ENCODE assay signal across 25 cellular contexts in the genomic region with DNA sequence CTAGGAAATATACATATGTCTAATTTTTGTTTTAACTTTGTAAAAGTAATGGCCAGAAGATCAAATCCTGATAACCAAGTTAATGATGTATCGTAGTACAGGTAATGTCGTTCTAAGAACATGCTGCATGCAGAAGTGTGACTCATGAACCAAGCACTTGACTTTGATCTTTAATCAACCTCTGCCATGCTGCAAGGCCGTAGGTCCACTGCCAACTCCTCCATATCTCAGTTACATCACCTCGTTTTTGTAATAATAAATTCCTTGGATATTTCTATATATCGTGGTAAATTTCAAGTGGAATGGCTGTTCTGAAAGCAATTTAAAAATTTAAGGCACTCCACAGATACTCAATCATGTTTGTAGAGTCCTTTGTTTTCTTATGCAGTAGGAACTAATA.
DNase-seq lines count a peak whose midpoint lies in the region; ATAC-seq, FAIRE-seq and TF ChIP-seq lines count a peak whose summit lies in the region.
"Had no signal": no experiment of that assay in that cellular context is flagged by ENCODE, and none has a peak within 500 bp of the region (broad histone marks: within the 10 kb centered on the region; RNA-seq: fewer than 3 reads in every experiment).

No MANE protein-coding gene starts in this region.

- no peak for ATAC-seq in SK-N-SH treated with all-trans-retinoic acid at 6 μM for 48 hours
- ATAC-seq in pancreas = no peak

- H3K9me2 ChIP-seq in SK-N-SH (no peaks in the 10 kb centered on the region), OCI-LY1 (ENCODE audit: low read depth, low read length) (no peaks in the 10 kb centered on the region)

- no peak for TF ChIP-seq EP300 in SK-N-SH (IDR thresholded peaks at IDR 0.05; ENCODE audit: borderline replicate concordance in 1 of 2, low read depth in 1 of 2, low read length in 1 of 2)

- no peak overlapping the region for H3K4me2 ChIP-seq in SK-N-SH
- H3K4me2 ChIP-seq in OCI-LY1 (ENCODE audit: low read length) = no peak overlapping the region
- H3K4me2 ChIP-seq: BLaER1 treated with 17β-estradiol and CSF1 and Interleukin-3, amounts not matched to agents 10 nM and 100 nM had no signal

- H3K27me3 ChIP-seq in SK-N-SH (ENCODE audit: insufficient read depth) = no peaks in the 10 kb centered on the region
- no peaks in the 10 kb centered on the region for H3K27me3 ChIP-seq in OCI-LY1 (ENCODE audit: insufficient read depth, low read length)
- no peaks in the 10 kb centered on the region for H3K27me3 ChIP-seq in small intestine (ENCODE audit: control insufficient read depth in 2 of 2, insufficient read depth in 2 of 2, low read length in 2 of 2)
- H3K27me3 ChIP-seq in pancreas = no peaks in the 10 kb centered on the region
- H3K27me3 ChIP-seq: BLaER1 treated with 17β-estradiol and CSF1 and Interleukin-3, amounts not matched to agents 10 nM and 100 nM had no signal

- H3K9ac ChIP-seq in SK-N-SH (no peak overlapping the region), OCI-LY1 (ENCODE audit: low read length) (no peak overlapping the region)
- H3K9ac ChIP-seq: BLaER1 treated with 17β-estradiol and CSF1 and Interleukin-3, amounts not matched to agents 10 nM and 100 nM had no signal

- H3K4me3 ChIP-seq in SK-N-SH (ENCODE audit: low read depth in 2 of 2, low read length in 1 of 2) (no peak overlapping the region), OCI-LY1 (ENCODE audit: low read depth, low read length, poor library complexity, severe bottlenecking) (no peak overlapping the region), small intestine (ENCODE audit: low read depth in 1 of 2, low read length in 2 of 2) (no peak overlapping the region), pancreas (no peak overlapping the region)
- H3K4me3 ChIP-seq: BLaER1 treated with 17β-estradiol and CSF1 and Interleukin-3, amounts not matched to agents 10 nM and 100 nM; thoracic aorta had no signal

- TF ChIP-seq CTCF in SK-N-SH (IDR thresholded peaks at IDR 0.05) = no peak
- TF ChIP-seq CTCF in OCI-LY1 (IDR thresholded peaks at IDR 0.05; ENCODE audit: low read length) = no peak
- TF ChIP-seq CTCF in pancreas (IDR thresholded peaks at IDR 0.05) = no peak

- H3K4me1 ChIP-seq in SK-N-SH (ENCODE audit: control insufficient read depth in 1 of 2, insufficient read depth in 2 of 2, low read depth in 1 of 2, low read length in 1 of 2) (no peaks in the 10 kb centered on the region), OCI-LY1 (ENCODE audit: insufficient read depth, low read length, severe bottlenecking) (no peaks in the 10 kb centered on the region), small intestine (ENCODE audit: control insufficient read depth in 2 of 2, insufficient read depth in 1 of 2, low read depth in 1 of 2, low read length in 1 of 2) (no peaks in the 10 kb centered on the region), pancreas (no peaks in the 10 kb centered on the region)
- H3K4me1 ChIP-seq: BLaER1 treated with 17β-estradiol and CSF1 and Interleukin-3, amounts not matched to agents 10 nM and 100 nM had no signal

- TF ChIP-seq RAD21 in SK-N-SH (IDR thresholded peaks at IDR 0.05; ENCODE audit: low read length) = no peak

- H3K27ac ChIP-seq in SK-N-SH (ENCODE audit: low read depth in 2 of 2, low read length in 1 of 2) = no peak overlapping the region
- no peak overlapping the region for H3K27ac ChIP-seq in OCI-LY1 (ENCODE audit: low read depth, low read length, poor library complexity, severe bottlenecking)
- H3K27ac ChIP-seq in small intestine (ENCODE audit: low read depth in 1 of 2, low read length in 1 of 2) = no peak overlapping the region
- no peak overlapping the region for H3K27ac ChIP-seq in pancreas
- H3K27ac ChIP-seq: BLaER1 treated with 17β-estradiol and CSF1 and Interleukin-3, amounts not matched to agents 10 nM and 100 nM; thoracic aorta had no signal

- no peak for TF ChIP-seq POLR2A in GM12891 (IDR thresholded peaks at IDR 0.05; ENCODE audit: low read depth, low read length)

- H3K79me2 ChIP-seq in SK-N-SH (ENCODE audit: insufficient read depth) = no peaks in the 10 kb centered on the region
- H3K79me2 ChIP-seq in OCI-LY1 (ENCODE audit: insufficient read depth, low read length) = no peaks in the 10 kb centered on the region

- intact Hi-C loops in pancreas (cut with DNase I) = no loop called here

- no peak for FAIRE-seq in small intestine (lab: Jason Lieb, UNC)
- no peak for FAIRE-seq in pancreas (lab: Jason Lieb, UNC)
- FAIRE-seq in GM12891 (lab: Jason Lieb, UNC) = no peak
- FAIRE-seq: G401.6 had no signal

- DNase-seq in SK-N-SH (no peak), glomerular visceral epithelial cell (ENCODE audit: extremely low spot score) (peak; percentile 22), small intestine (peak; percentile 7), pancreas (no peak), GM12891 (ENCODE audit: insufficient read length, low spot score) (no peak), NOMO-1 treated with dmso at 0.1 percent for 144 hours (lab: John Stamatoyannopoulos, UW; ENCODE audit: unreplicated experiment) (no peak)
- DNase-seq: activated CD4-positive, alpha-beta memory T cell treated with anti-CD3 and anti-CD28 coated beads, Interleukin-2, amount 10 ng/mL, durations not matched to agents 7 days and 5 days; activated naive CD4-positive, alpha-beta T cell; activated T-cell treated with anti-CD3 and anti-CD28 coated beads, Interleukin-2, amount 50 U/mL, for 1 hour; amygdala; KBM-7; left cardiac atrium; midbrain; MV-4-11; NCI-H2107; NCI-H526 treated with DMSO at 0.1 percent for 48 hours; OCI-M1; posterior cingulate gyrus; stimulated activated naive CD4-positive, alpha-beta T cell; T-helper 2 cell had no signal

- 15% methylated on average over 5 of the region's 5 CpGs for WGBS in SK-N-SH (ENCODE audit: low lambda C conversion rate)
- 25 to 57% (median 45%) methylated on average over 5 of the region's 5 CpGs for WGBS in small intestine, 3 donors
- WGBS in pancreas, 2 donors = 28 to 29% methylated on average over 5 of the region's 5 CpGs

- H2AFZ ChIP-seq in SK-N-SH (ENCODE audit: low read depth) (no peak overlapping the region), OCI-LY1 (ENCODE audit: low read length) (peak overlapping the region; percentile 71; the same call in 1 of the 2 replicates)

- H4K20me1 ChIP-seq in SK-N-SH (ENCODE audit: insufficient read depth) = no peaks in the 10 kb centered on the region
- H4K20me1 ChIP-seq in OCI-LY1 (ENCODE audit: insufficient read depth, low read length) = no peaks in the 10 kb centered on the region
- H4K20me1 ChIP-seq: BLaER1 treated with 17β-estradiol and CSF1 and Interleukin-3, amounts not matched to agents 10 nM and 100 nM had no signal

- CTCF ChIA-PET in SK-N-SH (lab: Yijun Ruan, JAX) = no interaction called here

- no peaks in the 10 kb centered on the region for H3K36me3 ChIP-seq in SK-N-SH (replicated peaks in 1 of 2; ENCODE audit: control insufficient read depth in 1 of 2, insufficient read depth in 2 of 2, low read length in 1 of 2)
- H3K36me3 ChIP-seq in OCI-LY1 (ENCODE audit: insufficient read depth, low read length) = no peaks in the 10 kb centered on the region; the same call in 1 of the 2 replicates
- H3K36me3 ChIP-seq in small intestine (ENCODE audit: control insufficient read depth in 2 of 2, insufficient read depth in 2 of 2, low read length in 2 of 2) = no peaks in the 10 kb centered on the region
- H3K36me3 ChIP-seq in pancreas = no peaks in the 10 kb centered on the region
- H3K36me3 ChIP-seq: BLaER1 treated with 17β-estradiol and CSF1 and Interleukin-3, amounts not matched to agents 10 nM and 100 nM; thoracic aorta had no signal

- H3F3A ChIP-seq in SK-N-SH (replicated peaks; ENCODE audit: insufficient read depth) = no peaks in the 10 kb centered on the region
- H3F3A ChIP-seq in OCI-LY1 (ENCODE audit: insufficient read depth, low read length) = no peaks in the 10 kb centered on the region

- H3K9me3 ChIP-seq in SK-N-SH (no peaks in the 10 kb centered on the region; the same call in 1 of the 2 replicates), OCI-LY1 (ENCODE audit: low read length) (no peaks in the 10 kb centered on the region), small intestine (ENCODE audit: control insufficient read depth, low read depth) (no peaks in the 10 kb centered on the region), pancreas (no peaks in the 10 kb centered on the region)

- POLR2A ChIA-PET in SK-N-SH (lab: Yijun Ruan, JAX) = no interaction called here

TF ChIP-seq in SK-N-SH treated with all-trans-retinoic acid at 6 μM for 48 hours, 23 proteins besides CTCF, POLR2A, EP300 and RAD21 (continues in another document):
- TF ChIP-seq ISL1 (CRISPR knock-in tag; IDR thresholded peaks at IDR 0.05) = peak; percentile 86

TF ChIP-seq in SK-N-SH, 30 proteins besides CTCF, POLR2A, EP300 and RAD21 (continues in another document):
- no peak for TF ChIP-seq EZH2phosphoT487 (IDR thresholded peaks at IDR 0.05; ENCODE audit: borderline replicate concordance, low read depth)
- no peak for TF ChIP-seq FOXM1 (IDR thresholded peaks at IDR 0.05; ENCODE audit: low read depth)
- no peak for TF ChIP-seq GATA2 (CRISPR knock-in tag; IDR thresholded peaks at IDR 0.05)
- TF ChIP-seq, protein P1, sequence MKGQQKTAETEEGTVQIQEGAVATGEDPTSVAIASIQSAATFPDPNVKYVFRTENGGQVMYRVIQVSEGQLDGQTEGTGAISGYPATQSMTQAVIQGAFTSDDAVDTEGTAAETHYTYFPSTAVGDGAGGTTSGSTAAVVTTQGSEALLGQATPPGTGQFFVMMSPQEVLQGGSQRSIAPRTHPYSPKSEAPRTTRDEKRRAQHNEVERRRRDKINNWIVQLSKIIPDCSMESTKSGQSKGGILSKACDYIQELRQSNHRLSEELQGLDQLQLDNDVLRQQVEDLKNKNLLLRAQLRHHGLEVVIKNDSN (IDR thresholded peaks at IDR 0.05; ENCODE audit: borderline replicate concordance, low read depth) = no peak
- TF ChIP-seq NRF1 (IDR thresholded peaks at IDR 0.05; ENCODE audit: low read depth, low read length) = no peak

TF ChIP-seq in GM12891, 5 proteins besides CTCF, POLR2A, EP300 and RAD21:
- TF ChIP-seq TAF1 (IDR thresholded peaks at IDR 0.05; ENCODE audit: low read depth, low read length) (no peak), POLR2AphosphoS5 (IDR thresholded peaks at IDR 0.05; ENCODE audit: low read depth, low read length) (no peak), POU2F2 (IDR thresholded peaks at IDR 0.05; ENCODE audit: low read depth, low read length) (no peak), SPI1 (IDR thresholded peaks at IDR 0.05; ENCODE audit: low read depth, low read length) (no peak), PAX5 (IDR thresholded peaks at IDR 0.05; ENCODE audit: insufficient read depth, low read length, severe bottlenecking) (no peak)
TF ChIP-seq in GM12891: peak in this region for 0.

Comparison
In these comparisons a context has a peak if more than half of its experiments do, and no peak if none do; other contexts are left out.
1. DNase-seq: peak in glomerular visceral epithelial cell (single experiment) and small intestine (single experiment); none in SK-N-SH (single experiment), pancreas (0 of 6), GM12891 (single experiment) and NOMO-1 treated with dmso at 0.1 percent for 144 hours (single experiment).